ENCODE assay signal across 29 cellular contexts in genomic region chr15:47066386-47066785, GRCh38.
DNase-seq lines count a peak whose midpoint lies in the region; ATAC-seq, FAIRE-seq and TF ChIP-seq lines count a peak whose summit lies in the region.
"Had no signal": no experiment of that assay in that cellular context is flagged by ENCODE, and none has a peak within 500 bp of the region (broad histone marks: within the 10 kb centered on the region; RNA-seq: fewer than 3 reads in every experiment).

No MANE protein-coding gene starts in this region.

- no peak overlapping the region for H3K27ac ChIP-seq in HepG2 (ENCODE audit: extremely low read length, insufficient read depth, low read length)
- H3K27ac ChIP-seq in right lobe of liver: no peak overlapping the region
- H3K27ac ChIP-seq in endothelial cell of umbilical vein (ENCODE audit: insufficient read depth, low read depth, low read length): no peak overlapping the region
- H3K27ac ChIP-seq in H9 (ENCODE audit: insufficient read length, low read depth, low read length): no peak overlapping the region
- H3K27ac ChIP-seq: C4-2B, SK-N-MC had no signal

- H3K79me2 ChIP-seq in HepG2 (ENCODE audit: insufficient read depth, low read length): no peaks in the 10 kb centered on the region
- no peaks in the 10 kb centered on the region for H3K79me2 ChIP-seq in endothelial cell of umbilical vein (ENCODE audit: control insufficient read depth, insufficient read depth, low read length)
- H3K79me2 ChIP-seq in H9 (ENCODE audit: insufficient read depth, low read length): no peaks in the 10 kb centered on the region

- CTCF ChIA-PET in HepG2 (lab: Yijun Ruan, JAX; ENCODE audit: low intra/inter-chr PET ratio, low total read pairs): no interaction called here
- CTCF ChIA-PET in endothelial cell of umbilical vein (lab: Charles Lee): no interaction called here

- no peaks in the 10 kb centered on the region for H3K79me1 ChIP-seq in H9 (ENCODE audit: insufficient read depth, low read depth, low read length, poor library complexity, severe bottlenecking)

- no peak overlapping the region for H3K56ac ChIP-seq in H9 (ENCODE audit: insufficient read length, low read depth, low read length)

- H3K9me3 Mint-ChIP-seq in H9: peaks cover 2 to 3% of the 10 kb centered on the region in 2 experiments; a peak in 2 of 5 replicates

- BruUV-seq in HepG2 (replicated peaks; lab: Mats Ljungman, UMichigan) (no TSS peak), endothelial cell of umbilical vein (replicated peaks; lab: Mats Ljungman, UMichigan) (no TSS peak)

- no peak overlapping the region for H4K8ac ChIP-seq in H9 (replicated peaks; ENCODE audit: insufficient read length, low read depth, low read length)

- no peak overlapping the region for H3K4ac ChIP-seq in H9 (ENCODE audit: low read depth, low read length)

- POLR2A ChIA-PET in HepG2 (lab: Yijun Ruan, JAX) (no interaction called here), endothelial cell of umbilical vein (lab: Charles Lee) (no interaction called here)

- TF ChIP-seq CTCF in HepG2 (CRISPR knock-in tag; IDR thresholded peaks at IDR 0.05): no peak
- no peak for TF ChIP-seq CTCF in right lobe of liver (IDR thresholded peaks at IDR 0.05)
- TF ChIP-seq CTCF in endothelial cell of umbilical vein (IDR thresholded peaks at IDR 0.05; ENCODE audit: extremely low read depth in 1 of 2, insufficient read depth in 1 of 2, low read depth in 1 of 2, low read length in 2 of 2): no peak
- no peak for TF ChIP-seq CTCF in H9 (conservative IDR thresholded peaks at IDR 0.05)

- no peaks in the 10 kb centered on the region for H3K36me3 Mint-ChIP-seq in H9 (ENCODE audit: insufficient read depth in 1 of 3, low read depth in 3 of 3)
- H3K36me3 Mint-ChIP-seq: IgD-negative memory B cell had no signal

- H3K36me3 ChIP-seq in HepG2 (replicated peaks in 1 of 2; ENCODE audit: control insufficient read depth in 1 of 2, insufficient read depth in 2 of 2, low read length in 2 of 2) (no peaks in the 10 kb centered on the region), right lobe of liver (no peaks in the 10 kb centered on the region), endothelial cell of umbilical vein (ENCODE audit: control insufficient read depth in 2 of 2, extremely low read depth in 1 of 2, insufficient read depth in 2 of 2, low read length in 2 of 2) (no peaks in the 10 kb centered on the region)
- H3K36me3 ChIP-seq: MG63 had no signal

- no peak overlapping the region for H3K14ac ChIP-seq in H9 (ENCODE audit: insufficient read depth, low read length)

- TF ChIP-seq RAD21 in HepG2 (CRISPR knock-in tag; IDR thresholded peaks at IDR 0.05): no peak

- H3K4me3 Mint-ChIP-seq in H9: no peak overlapping the region
- H3K4me3 Mint-ChIP-seq: CD8-positive, alpha-beta memory T cell; HFFc6; IgD-negative memory B cell; T-helper 17 cell had no signal

- DNase-seq in HepG2 (ENCODE audit: low spot score): no peak
- no peak for DNase-seq in right lobe of liver
- DNase-seq in RCC 7860 (ENCODE audit: low spot score): peak; percentile 11
- DNase-seq in endothelial cell of umbilical vein (ENCODE audit: low read depth, low spot score): peak; percentile 19
- no peak for DNase-seq in H9
- DNase-seq in DMS79 treated with DMSO at 0.1 percent for 48 hours (lab: John Stamatoyannopoulos, UW): no peak
- DNase-seq: Calu3; CD8-positive, alpha-beta memory T cell; EL; GF-D8; H7; HFFc6; Karpas-422; MG63; NCI-H1048; NCI-H1436; NCI-H187 treated with DMSO at 0.1 percent for 48 hours; NCI-H2107; NCI-H446 treated with DMSO at 0.1 percent for 48 hours; NCI-H526 treated with DMSO at 0.1 percent for 48 hours; NK-92 treated with Interleukin-12 subunit alpha and Interleukin-12 subunit beta, amount 100 ng/mL, for 24 hours; RPMI8226; SHP77; SW 1271; T-helper 17 cell had no signal

- TF ChIP-seq POLR2A in HepG2 (IDR thresholded peaks at IDR 0.05; ENCODE audit: insufficient read depth in 1 of 2, low read depth in 2 of 2, low read length in 2 of 2): no peak
- no peak for TF ChIP-seq POLR2A in right lobe of liver (IDR thresholded peaks at IDR 0.05)
- TF ChIP-seq POLR2A in endothelial cell of umbilical vein (IDR thresholded peaks at IDR 0.05; ENCODE audit: low read depth, low read length): no peak

- H3K18ac ChIP-seq in H9 (ENCODE audit: insufficient read length, low read depth, low read length): no peak overlapping the region

- H2AFZ ChIP-seq in HepG2 (ENCODE audit: low read length): no peak overlapping the region
- no peak overlapping the region for H2AFZ ChIP-seq in endothelial cell of umbilical vein (ENCODE audit: low read depth, low read length)
- H2AFZ ChIP-seq in H9 (ENCODE audit: low read length): no peak overlapping the region

- intact Hi-C loops in HepG2 (cut with micrococcal nuclease; ENCODE audit: unreplicated experiment) (no loop called here), right lobe of liver (cut with DNase I) (no loop called here), endothelial cell of umbilical vein (cut with micrococcal nuclease) (no loop called here)

- H3K4me2 ChIP-seq in HepG2 (ENCODE audit: low read depth, low read length) (no peak overlapping the region), endothelial cell of umbilical vein (ENCODE audit: insufficient read depth, low read length) (no peak overlapping the region), H9 (ENCODE audit: insufficient read depth, insufficient read length, low read length) (no peak overlapping the region)

- H3K9me3 ChIP-seq in HepG2 (ENCODE audit: low read length) (peaks cover 62% of the 10 kb centered on the region), right lobe of liver (no peaks in the 10 kb centered on the region), endothelial cell of umbilical vein (replicated peaks; ENCODE audit: control insufficient read depth, insufficient read depth, low read length) (no peaks in the 10 kb centered on the region), H9 (ENCODE audit: control insufficient read depth, low read depth, low read length) (no peaks in the 10 kb centered on the region)
- H3K9me3 ChIP-seq: MG63 had no signal

- H3K9ac ChIP-seq in HepG2 (ENCODE audit: insufficient read depth, low read depth, low read length) (no peak overlapping the region), endothelial cell of umbilical vein (replicated peaks; ENCODE audit: extremely low read depth, insufficient read depth, low read length) (no peak overlapping the region), H9 (ENCODE audit: extremely low read depth, insufficient read length, low read length) (no peak overlapping the region)

- no peaks in the 10 kb centered on the region for H3K23me2 ChIP-seq in H9 (ENCODE audit: insufficient read length, low read depth, low read length, poor library complexity, severe bottlenecking)

- H3K4me3 ChIP-seq in HepG2 (replicated peaks in 1 of 3; ENCODE audit: insufficient read depth in 1 of 3, low read depth in 2 of 3, low read length in 3 of 3) (no peak overlapping the region), right lobe of liver (no peak overlapping the region), endothelial cell of umbilical vein (replicated peaks in 1 of 3; ENCODE audit: insufficient read depth in 1 of 3, low read depth in 1 of 3, low read length in 3 of 3) (no peak overlapping the region)
- H3K4me3 ChIP-seq: MG63, SK-N-MC had no signal

- no peak overlapping the region for H2BK120ac ChIP-seq in H9 (ENCODE audit: low read depth, low read length, poor library complexity, severe bottlenecking)

- peaks cover 0 to 3% of the 10 kb centered on the region in 2 experiments; a peak in 1 of 4 replicates for H3K4me1 Mint-ChIP-seq in H9
- H3K4me1 Mint-ChIP-seq: CD8-positive, alpha-beta memory T cell; IgD-negative memory B cell; T-helper 17 cell had no signal

- ATAC-seq in HepG2: no peak
- ATAC-seq in right lobe of liver: no peak
- no peak for ATAC-seq in GM18517 (IDR thresholded peaks at IDR 0.05; ENCODE audit: unreplicated experiment)
- ATAC-seq: T-helper 17 cell had no signal

- WGBS in HepG2 (ENCODE audit: low lambda C conversion rate): 35% methylated on average over 7 of the region's 7 CpGs
- 58% methylated on average over 7 of the region's 7 CpGs for WGBS in right lobe of liver (ENCODE audit: insufficient coverage, low coverage, low lambda C conversion rate, missing lambda C conversion rate)
- no CpG with 5 or more reads among the region's 7 CpGs for WGBS in H9 (ENCODE audit: extremely low coverage, insufficient read length, low lambda C conversion rate)

- H3K27me3 ChIP-seq in HepG2 (ENCODE audit: control insufficient read depth in 1 of 2, insufficient read depth in 2 of 2, low read length in 2 of 2): no peaks in the 10 kb centered on the region
- H3K27me3 ChIP-seq in right lobe of liver: no peaks in the 10 kb centered on the region
- no peaks in the 10 kb centered on the region for H3K27me3 ChIP-seq in endothelial cell of umbilical vein (ENCODE audit: control insufficient read depth in 2 of 2, insufficient read depth in 2 of 2, low read length in 2 of 2)
- no peaks in the 10 kb centered on the region for H3K27me3 ChIP-seq in H9 (ENCODE audit: insufficient read depth, low read length)
- H3K27me3 ChIP-seq: MG63 had no signal

- no peak overlapping the region for H4K5ac ChIP-seq in H9 (ENCODE audit: insufficient read length, low read depth, low read length)

- no peaks in the 10 kb centered on the region for H4K20me1 ChIP-seq in HepG2 (ENCODE audit: insufficient read depth, low read length)
- no peaks in the 10 kb centered on the region for H4K20me1 ChIP-seq in endothelial cell of umbilical vein (replicated peaks; ENCODE audit: control insufficient read depth, extremely low read depth, insufficient read depth, low read length)
- H4K20me1 ChIP-seq in H9 (ENCODE audit: control insufficient read depth, insufficient read depth, insufficient read length): no peaks in the 10 kb centered on the region

- H3K27ac Mint-ChIP-seq in H9: no peak overlapping the region
- H3K27ac Mint-ChIP-seq: CD8-positive, alpha-beta memory T cell; HFFc6; IgD-negative memory B cell; T-helper 17 cell had no signal

- H4K91ac ChIP-seq in H9 (ENCODE audit: insufficient read length, low read depth, low read length): no peak overlapping the region

- no peak overlapping the region for H2BK12ac ChIP-seq in H9 (ENCODE audit: insufficient read length, low read depth, low read length)

- H3T11ph ChIP-seq in H9 (ENCODE audit: low read length): no peak overlapping the region

- H2BK15ac ChIP-seq in H9 (ENCODE audit: low read depth, low read length): no peak overlapping the region

- no peak for TF ChIP-seq EP300 in HepG2 (IDR thresholded peaks at IDR 0.05; ENCODE audit: low read depth in 2 of 2, low read length in 2 of 2)
- TF ChIP-seq EP300 in HepG2 (CRISPR knock-in tag; IDR thresholded peaks at IDR 0.05; ENCODE audit: borderline replicate concordance): no peak

- H3K4me1 ChIP-seq in HepG2 (ENCODE audit: insufficient read depth, low read length) (no peaks in the 10 kb centered on the region), right lobe of liver (no peaks in the 10 kb centered on the region), endothelial cell of umbilical vein (ENCODE audit: control insufficient read depth, extremely low read depth, insufficient read depth, low read length) (no peaks in the 10 kb centered on the region), H9 (ENCODE audit: insufficient read depth, low read length) (no peaks in the 10 kb centered on the region)

- H3K23ac ChIP-seq in H9 (ENCODE audit: insufficient read length, low read depth, low read length): no peak overlapping the region

- FAIRE-seq in HepG2 (lab: Jason Lieb, UNC): no peak
- no peak for FAIRE-seq in RCC 7860 (lab: Jason Lieb, UNC)
- no peak for FAIRE-seq in endothelial cell of umbilical vein (lab: Jason Lieb, UNC)

- H2BK5ac ChIP-seq in H9 (ENCODE audit: insufficient read length, low read length): no peak overlapping the region

- dilution Hi-C loops in endothelial cell of umbilical vein (cut with MboI; ENCODE audit: extremely low pct_ligation_motif_present, low sequenced_read_pairs): no loop called here

- H3K27me3 Mint-ChIP-seq in H9 (ENCODE audit: low read depth): no peaks in the 10 kb centered on the region; the same call in 1 of the 2 replicates
- H3K27me3 Mint-ChIP-seq: CD8-positive, alpha-beta memory T cell; IgD-negative memory B cell; T-helper 17 cell had no signal

- H3K9me1 ChIP-seq in endothelial cell of umbilical vein (replicated peaks; ENCODE audit: control insufficient read depth, extremely low read depth, insufficient read depth, low read length): no peaks in the 10 kb centered on the region

- in situ Hi-C loops in HepG2 (cut with HindIII; ENCODE audit: extremely low pct_ligation_motif_present, low pct_unique_long_range_greater_than_20kb): no loop called here

- H2BK20ac ChIP-seq in H9 (ENCODE audit: low read depth, low read length, poor library complexity, severe bottlenecking): no peak overlapping the region

- no peak overlapping the region for H2AK5ac ChIP-seq in H9 (ENCODE audit: insufficient read length, low read length)

Comparison
In these comparisons a context has a peak if more than half of its experiments do, and no peak if none do; other contexts are left out.
1. DNase-seq: peak in RCC 7860 (single experiment) and endothelial cell of umbilical vein (single experiment); none in HepG2 (single experiment), right lobe of liver (0 of 3), H9 (single experiment) and DMS79 treated with DMSO at 0.1 percent for 48 hours (single experiment).